Comparison of ENCODE assay signal across 8 cellular contexts in the genomic region with DNA sequence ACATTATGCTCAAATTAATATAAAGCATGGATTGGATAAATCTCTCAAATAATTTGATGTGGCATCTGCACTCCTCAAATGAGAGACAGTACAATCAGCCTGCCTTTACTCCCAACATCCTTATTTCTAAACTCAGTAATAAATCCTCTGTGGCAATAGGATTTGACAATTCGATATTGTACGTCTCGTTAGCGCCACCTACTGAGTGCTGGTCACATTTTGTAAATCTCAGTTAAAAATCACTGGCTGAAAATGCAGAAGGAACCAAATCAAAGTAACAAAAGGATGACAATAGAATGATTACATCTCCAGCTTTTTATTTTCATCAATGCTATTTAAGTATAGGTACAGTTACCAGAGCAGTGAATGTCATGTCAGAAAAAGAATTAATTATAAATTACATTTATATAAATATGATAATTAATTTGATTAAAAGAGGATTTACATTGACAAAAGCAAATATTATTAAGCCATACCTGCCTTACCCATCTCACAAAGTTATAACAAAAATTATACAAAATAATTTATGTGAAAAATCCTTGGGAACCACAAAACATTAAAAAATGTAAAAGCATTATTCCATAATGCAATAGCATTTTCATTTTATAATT. TPM values are rescaled to one million over a fixed set of nuclear protein-coding genes. Genes with fewer than 3 reads are reported as not detected.
DNase-seq lines count a peak whose midpoint lies in the region; ATAC-seq, FAIRE-seq and TF ChIP-seq lines count a peak whose summit lies in the region.

No MANE protein-coding gene starts in this region.

- CTCF ChIA-PET in CD8-positive, alpha-beta memory T cell (lab: Charles Lee), result interaction anchor here (0.7 to 2.1 kb wide), 6 partner anchors 8 to 548 kb away, joined by 3 to 14 read pairs (median 6); no protein-coding TSS in a partner anchor
- CTCF ChIA-PET in GM12878 (lab: Yijun Ruan, JAX), result interaction anchor here (0.6 to 4.8 kb wide), 13 partner anchors 8 to 284 kb away, joined by 3 to 40 read pairs (median 4); no protein-coding TSS in a partner anchor

- H3K27me3 Mint-ChIP-seq in CD8-positive, alpha-beta memory T cell, result peaks cover 2 to 13% of the 10 kb centered on the region in 2 donors

- no peak overlapping the region for H3K27ac ChIP-seq in CD8-positive, alpha-beta memory T cell (ENCODE audit: low read depth, low read length)
- no peak overlapping the region for H3K27ac ChIP-seq in GM12878 (ENCODE audit: control insufficient read depth, insufficient read depth)

- ATAC-seq in GM21825 (IDR thresholded peaks at IDR 0.05; ENCODE audit: unreplicated experiment) (peak; percentile 46), GM12878 (peak; percentile 61), HG03521 (IDR thresholded peaks at IDR 0.05; ENCODE audit: unreplicated experiment) (no peak)

- in situ Hi-C loops in GM12878 (cut with MboI), result loop anchor here (10.0 kb wide), 1 partner anchor 438 kb away; no protein-coding TSS in a partner anchor

- no peaks in the 10 kb centered on the region for H3K36me3 Mint-ChIP-seq in CD8-positive, alpha-beta memory T cell

- H3K4me1 ChIP-seq in CD8-positive, alpha-beta memory T cell (ENCODE audit: insufficient read depth, low read length), result no peaks in the 10 kb centered on the region
- no peaks in the 10 kb centered on the region for H3K4me1 ChIP-seq in GM12878 (ENCODE audit: control insufficient read depth, insufficient read depth, low read length)

- peak; percentile 95 for FAIRE-seq in GM12878 (lab: Jason Lieb, UNC)

- H3K4me2 ChIP-seq in GM12878 (ENCODE audit: control insufficient read depth, insufficient read depth), result no peak overlapping the region

- no peak overlapping the region for H3K4me3 ChIP-seq in CD8-positive, alpha-beta memory T cell (ENCODE audit: low read length)
- H3K4me3 ChIP-seq in GM12878, result no peak overlapping the region

- 0% methylated on average over 4 of the region's 4 CpGs for WGBS in GM12878 (ENCODE audit: insufficient coverage, insufficient replicate concordance, low lambda C conversion rate, missing lambda C conversion rate)

- no peak for TF ChIP-seq POLR2A in GM12878 (IDR thresholded peaks at IDR 0.05; ENCODE audit: low read depth, low read length)

- RAD21 ChIA-PET in GM12878 (lab: Charles Lee; ENCODE audit: unreplicated experiment), result interaction anchor here (0.9 to 2.4 kb wide), 4 partner anchors 95 to 437 kb away, joined by 3 to 11 read pairs (median 4); no protein-coding TSS in a partner anchor

- BruUV-seq in GM12878 (replicated peaks; lab: Mats Ljungman, UMichigan), result no TSS peak

- no peaks in the 10 kb centered on the region for H4K20me1 ChIP-seq in GM12878 (ENCODE audit: control insufficient read depth, insufficient read depth)

- H3K9me3 Mint-ChIP-seq in CD8-positive, alpha-beta memory T cell, result no peaks in the 10 kb centered on the region

- H3K9me3 ChIP-seq in CD8-positive, alpha-beta memory T cell (ENCODE audit: low read length), result no peaks in the 10 kb centered on the region
- H3K9me3 ChIP-seq in GM12878 (replicated peaks; ENCODE audit: control insufficient read depth, insufficient read depth, low read length), result no peaks in the 10 kb centered on the region

- peak; percentile 73 to 85 (median 75) for TF ChIP-seq CTCF in GM12878 (IDR thresholded peaks at IDR 0.05 in 2 of 3, conservative IDR thresholded peaks at IDR 0.05 in 1 of 3; ENCODE audit: control insufficient read depth in 2 of 3, extremely low read depth in 1 of 3, insufficient read depth in 1 of 3, low read depth in 3 of 3, low read length in 3 of 3)

- no peaks in the 10 kb centered on the region for H3K4me1 Mint-ChIP-seq in CD8-positive, alpha-beta memory T cell

- peak; percentile 38 to 71 (median 50) for DNase-seq in CD8-positive, alpha-beta memory T cell
- DNase-seq in NCI-H1436 treated with DMSO at 0.1 percent for 48 hours (lab: John Stamatoyannopoulos, UW), result peak; percentile 6
- DNase-seq in T-helper 9 cell, result peak; percentile 72
- peak; percentile 4 for DNase-seq in GM12878 (ENCODE audit: low read depth, low spot score)
- peak; percentile 49 for DNase-seq in iPS DF 4.7 (ENCODE audit: extremely low read depth, low spot score)
- peak; percentile 38 to 69 for DNase-seq in stimulated activated CD4-positive, alpha-beta T cell treated with anti-CD3 and anti-CD28 coated beads, Interleukin-12 subunit alpha, Interleukin-12 subunit beta, amount 100 ng/mL, for 24 hours (ENCODE audit: low read depth in 2 of 2)

- no peak overlapping the region for H3K4me3 Mint-ChIP-seq in CD8-positive, alpha-beta memory T cell

- H3K9ac ChIP-seq in GM12878 (ENCODE audit: control insufficient read depth, insufficient read depth, low read length), result no peak overlapping the region

- peak; percentile 86 for TF ChIP-seq RAD21 in GM12878 (IDR thresholded peaks at IDR 0.05; ENCODE audit: insufficient read depth, low read depth, low read length)

- no peak overlapping the region for H2AFZ ChIP-seq in GM12878 (ENCODE audit: control insufficient read depth, low read depth, low read length)

- H3K27me3 ChIP-seq in CD8-positive, alpha-beta memory T cell (ENCODE audit: insufficient read depth, low read length, poor library complexity, severe bottlenecking), result no peaks in the 10 kb centered on the region
- H3K27me3 ChIP-seq in GM12878 (replicated peaks in 1 of 2; ENCODE audit: control insufficient read depth in 2 of 2, insufficient read depth in 2 of 2, low read length in 1 of 2), result no peaks in the 10 kb centered on the region

- no peak for TF ChIP-seq EP300 in GM12878 (IDR thresholded peaks at IDR 0.05; ENCODE audit: borderline replicate concordance in 1 of 2, control insufficient read depth in 1 of 2, low read depth in 2 of 2, low read length in 2 of 2)

- H3K79me2 ChIP-seq in GM12878 (ENCODE audit: control insufficient read depth, insufficient read depth, low read length), result no peaks in the 10 kb centered on the region

- H3K36me3 ChIP-seq in CD8-positive, alpha-beta memory T cell (ENCODE audit: insufficient read depth, low read length), result no peaks in the 10 kb centered on the region
- H3K36me3 ChIP-seq in GM12878 (ENCODE audit: control insufficient read depth in 2 of 2, insufficient read depth in 2 of 2, low read length in 1 of 2), result no peaks in the 10 kb centered on the region

- POLR2A ChIA-PET in CD8-positive, alpha-beta memory T cell (lab: Charles Lee), result no interaction called here
- POLR2A ChIA-PET in GM12878 (lab: Charles Lee), result interaction anchor here (0.6 kb wide), 1 partner anchor 1271 kb away, joined by 3 read pairs; no protein-coding TSS in a partner anchor

- SMC1A ChIA-PET in GM12878 (lab: Charles Lee; ENCODE audit: uncharacterized antibody, unreplicated experiment), result interaction anchor here (0.9 to 2.4 kb wide), 3 partner anchors 9 to 428 kb away, joined by 3 to 17 read pairs (median 5); no protein-coding TSS in a partner anchor

- H3K27ac Mint-ChIP-seq in CD8-positive, alpha-beta memory T cell, result no peak overlapping the region

- intact Hi-C loops in GM12878 (cut with micrococcal nuclease; ENCODE audit: unreplicated experiment), result loop anchor here (1.0 to 2.0 kb wide), 2 partner anchors 123 to 436 kb away; no protein-coding TSS in a partner anchor

RNA-seq across cellular contexts. Expression of gene GJE1, which starts 20.2 kb away (rescaled TPM):
- total RNA-seq in CD8-positive, alpha-beta memory T cell, result not detected
- not detected for polyA plus RNA-seq in CD8-positive, alpha-beta memory T cell
- not detected in 2 replicates for total RNA-seq in GM12878 (2013; cell fraction: nucleolus; rRNA removed)
- not detected in 2 replicates for total RNA-seq in GM12878 (2014; rRNA removed)
- total RNA-seq in GM12878 (2014; rRNA removed; fragmentation: Illumina TruSeq; extraction: Trizol), result not detected in 2 replicates
- not detected in 2 replicates for total RNA-seq in GM12878 (2021)
- not detected for polyA plus RNA-seq in GM12878 (2011; ENCODE audit: low read depth)
- not detected in 2 replicates for polyA plus RNA-seq in GM12878 (2011; rRNA removed)
- polyA plus RNA-seq in GM12878 (2011; cell fraction: cytosol; rRNA removed), result not detected in 2 replicates
- not detected in 2 replicates for polyA plus RNA-seq in GM12878 (2011; cell fraction: nucleus; rRNA removed)
- polyA plus RNA-seq in GM12878 (2012), result not detected in 2 replicates
- not detected in 2 replicates for polyA plus RNA-seq in GM12878 (2014; fragmentation: Illumina TruSeq; extraction: Trizol)
- polyA plus RNA-seq in GM12878 (2014; fragmentation: Nextera tagmentation; extraction: Ambion mirVana), result not detected
- not detected in 2 replicates for polyA plus RNA-seq in GM12878 (2014; rRNA removed)
- not detected for polyA plus RNA-seq in GM12878 (2016; fragmentation: Nextera tagmentation; extraction: Ambion mirVana)
- not detected in 2 replicates for polyA minus RNA-seq in GM12878 (2011; rRNA and poly(A)+ RNA removed)
- polyA minus RNA-seq in GM12878 (2011; cell fraction: cytosol; rRNA and poly(A)+ RNA removed), result not detected in 2 replicates
- not detected in 2 replicates for polyA minus RNA-seq in GM12878 (2011; cell fraction: nucleus; rRNA and poly(A)+ RNA removed)

RNA-seq across cellular contexts. Expression of gene NMBR, which starts 34.4 kb away (rescaled TPM):
- not detected for total RNA-seq in CD8-positive, alpha-beta memory T cell
- polyA plus RNA-seq in CD8-positive, alpha-beta memory T cell, result not detected
- total RNA-seq in GM12878 (2013; cell fraction: nucleolus; rRNA removed), result not detected in 2 replicates
- total RNA-seq in GM12878 (2014; rRNA removed) (not detected in 2 replicates), GM12878 (2014; rRNA removed; fragmentation: Illumina TruSeq; extraction: Trizol) (not detected in 2 replicates), GM12878 (2021) (not detected in 2 replicates)
- not detected for polyA plus RNA-seq in GM12878 (2011; ENCODE audit: low read depth)
- polyA plus RNA-seq in GM12878 (2011; rRNA removed) (not detected in 2 replicates), GM12878 (2014; fragmentation: Illumina TruSeq; extraction: Trizol) (not detected in 2 replicates), GM12878 (2014; fragmentation: Nextera tagmentation; extraction: Ambion mirVana) (not detected), GM12878 (2014; rRNA removed) (0.16 TPM in 1 of 2 replicates, not detected in the other), GM12878 (2016; fragmentation: Nextera tagmentation; extraction: Ambion mirVana) (not detected)
- not detected in 2 replicates for polyA plus RNA-seq in GM12878 (2011; cell fraction: cytosol; rRNA removed)
- not detected in 2 replicates for polyA plus RNA-seq in GM12878 (2011; cell fraction: nucleus; rRNA removed)
- polyA plus RNA-seq in GM12878 (2012), result not detected in 2 replicates
- polyA minus RNA-seq in GM12878 (2011; rRNA and poly(A)+ RNA removed), result not detected in 2 replicates
- not detected in 2 replicates for polyA minus RNA-seq in GM12878 (2011; cell fraction: cytosol; rRNA and poly(A)+ RNA removed)
- polyA minus RNA-seq in GM12878 (2011; cell fraction: nucleus; rRNA and poly(A)+ RNA removed), result not detected in 2 replicates

RNA-seq across cellular contexts. Expression of gene VTA1, which starts 34.5 kb away (rescaled TPM):
- 10 to 100 TPM; 63.8 to 66.5 TPM for total RNA-seq in CD8-positive, alpha-beta memory T cell
- 74.4 TPM for polyA plus RNA-seq in CD8-positive, alpha-beta memory T cell
- 29.5 and 31.7 TPM in 2 replicates for total RNA-seq in GM12878 (2013; cell fraction: nucleolus; rRNA removed)
- total RNA-seq in GM12878 (2014; rRNA removed) (58.9 and 60.9 TPM in 2 replicates), GM12878 (2014; rRNA removed; fragmentation: Illumina TruSeq; extraction: Trizol) (66.4 and 69.2 TPM in 2 replicates), GM12878 (2021) (44.6 and 48.3 TPM in 2 replicates)
- polyA plus RNA-seq in GM12878 (2011; ENCODE audit: low read depth), result 25.9 TPM
- polyA plus RNA-seq in GM12878 (2011; rRNA removed) (119 and 132 TPM in 2 replicates), GM12878 (2014; fragmentation: Illumina TruSeq; extraction: Trizol) (96.6 and 122 TPM in 2 replicates), GM12878 (2014; fragmentation: Nextera tagmentation; extraction: Ambion mirVana) (100 to 1,000 TPM in 1 of 2 experiments, 10 to 100 TPM in 1; 84.7 to 126 TPM), GM12878 (2014; rRNA removed) (42.5 and 53.5 TPM in 2 replicates), GM12878 (2016; fragmentation: Nextera tagmentation; extraction: Ambion mirVana) (100 to 1,000 TPM; 120 TPM)
- 70.6 and 70.8 TPM in 2 replicates for polyA plus RNA-seq in GM12878 (2011; cell fraction: cytosol; rRNA removed)
- polyA plus RNA-seq in GM12878 (2011; cell fraction: nucleus; rRNA removed), result 41.8 and 43.1 TPM in 2 replicates
- 33.7 and 41.4 TPM in 2 replicates for polyA plus RNA-seq in GM12878 (2012)
- 76.6 and 107 TPM in 2 replicates for polyA minus RNA-seq in GM12878 (2011; rRNA and poly(A)+ RNA removed)
- polyA minus RNA-seq in GM12878 (2011; cell fraction: cytosol; rRNA and poly(A)+ RNA removed), result 27.0 and 38.1 TPM in 2 replicates
- polyA minus RNA-seq in GM12878 (2011; cell fraction: nucleus; rRNA and poly(A)+ RNA removed), result 16.1 and 28.1 TPM in 2 replicates

Comparison
In these comparisons a context has a peak if more than half of its experiments do, and no peak if none do; other contexts are left out.
1. DNase-seq: peak in every context shown above with its lines; median percentile 72 in T-helper 9 cell; 54 in stimulated activated CD4-positive, alpha-beta T cell treated with anti-CD3 and anti-CD28 coated beads, Interleukin-12 subunit alpha, Interleukin-12 subunit beta, amount 100 ng/mL, for 24 hours; 50 in CD8-positive, alpha-beta memory T cell; 49 in iPS DF 4.7; 6 in NCI-H1436 treated with DMSO at 0.1 percent for 48 hours; 4 in GM12878.